ENCODE assay signal across 19 cellular contexts in the genomic region with DNA sequence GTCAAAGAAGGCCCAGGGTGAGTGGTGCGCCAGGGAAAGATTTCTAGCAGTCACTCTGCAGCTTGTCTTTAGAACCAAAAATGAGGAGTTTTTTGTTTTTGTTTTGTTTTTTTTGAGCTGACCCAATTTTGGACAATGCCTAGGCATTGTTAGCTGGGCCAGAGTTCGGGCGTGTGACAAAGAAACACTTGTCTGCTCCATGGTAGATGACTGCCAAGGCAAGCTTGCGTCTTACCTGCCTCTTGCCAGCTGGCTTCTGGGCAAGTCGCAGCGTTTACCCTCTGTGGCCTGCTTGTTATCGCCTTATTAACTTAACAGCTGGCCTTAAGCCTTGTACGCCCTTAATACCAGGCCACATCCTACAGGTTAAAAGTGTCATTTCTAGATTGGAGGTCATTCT.
DNase-seq lines count a peak whose midpoint lies in the region; ATAC-seq, FAIRE-seq and TF ChIP-seq lines count a peak whose summit lies in the region.
"Had no signal": no experiment of that assay in that cellular context is flagged by ENCODE, and none has a peak within 500 bp of the region (broad histone marks: within the 10 kb centered on the region; RNA-seq: fewer than 3 reads in every experiment).

No MANE protein-coding gene starts in this region.

- TF ChIP-seq POLR2A in testis (IDR thresholded peaks at IDR 0.05): no peak
- TF ChIP-seq POLR2A in GM12892 (IDR thresholded peaks at IDR 0.05; ENCODE audit: low read depth, low read length): no peak

- TF ChIP-seq CTCF in testis (IDR thresholded peaks at IDR 0.05): no peak

- peaks cover 14% of the 10 kb centered on the region for H3K4me1 ChIP-seq in testis
- H3K4me1 ChIP-seq: BLaER1, neural progenitor cell, transverse colon had no signal

- no peaks in the 10 kb centered on the region for H3K9me3 ChIP-seq in testis
- H3K9me3 ChIP-seq: BLaER1, transverse colon had no signal

- no peak for ATAC-seq in GM18517 (IDR thresholded peaks at IDR 0.05; ENCODE audit: unreplicated experiment)
- ATAC-seq: activated CD8-positive, alpha-beta T cell treated with anti-CD3 and anti-CD28 coated beads, Interleukin-2, amount 10 ng/mL, durations not matched to agents 7 days and 5 days; activated T-helper 17 cell treated with anti-CD3 and anti-CD28 coated beads, Interleukin-2, amount 50 U/mL, for 72 hours; T-cell had no signal

- no peaks in the 10 kb centered on the region for H3K27me3 ChIP-seq in testis
- H3K27me3 ChIP-seq: BLaER1, neural progenitor cell, transverse colon had no signal

- 51 to 82% methylated on average over 8 of the region's 8 CpGs for WGBS in testis, 2 donors

- H3K4me3 ChIP-seq in testis: no peak overlapping the region
- H3K4me3 ChIP-seq: BLaER1, coronary artery, neural progenitor cell, transverse colon had no signal

- no peak for FAIRE-seq in GM12892 (lab: Jason Lieb, UNC)
- FAIRE-seq: keratinocyte had no signal

- intact Hi-C loops in testis (cut with DNase I; ENCODE audit: low total_unique reads): no loop called here

- DNase-seq in NCI-H446 treated with DMSO at 0.1 percent for 48 hours (lab: John Stamatoyannopoulos, UW): peak; percentile 25
- peak; percentile 96 for DNase-seq in medulla oblongata (ENCODE audit: extremely low spot score)
- DNase-seq in testis: peak; percentile 93
- DNase-seq in stimulated activated CD4-positive, alpha-beta T cell treated with anti-CD3 and anti-CD28 coated beads, Interleukin-2, amount 100 ng/mL, for 24 hours: no peak
- DNase-seq in GM12892 (ENCODE audit: insufficient read length): no peak
- DNase-seq: activated CD8-positive, alpha-beta T cell treated with anti-CD3 and anti-CD28 coated beads, Interleukin-2, amount 10 ng/mL, durations not matched to agents 7 days and 5 days; glutamatergic neuron; NCI-H2107; NCI-H774; stimulated activated CD4-positive, alpha-beta T cell treated with anti-CD3 and anti-CD28 coated beads, Interleukin-4, amount 100 ng/mL, for 4 hours; T-cell; transverse colon had no signal

- H3K27ac ChIP-seq in cingulate gyrus (ENCODE audit: low read depth, low read length): peak overlapping the region; percentile 61
- H3K27ac ChIP-seq in testis: peak overlapping the region; percentile 28 to 70
- H3K27ac ChIP-seq: BLaER1, coronary artery, neural progenitor cell, transverse colon had no signal

- no peaks in the 10 kb centered on the region for H3K36me3 ChIP-seq in testis (ENCODE audit: low read depth, missing control alignments)
- H3K36me3 ChIP-seq: neural progenitor cell had no signal

Comparison
In these comparisons a context has a peak if more than half of its experiments do, and no peak if none do; other contexts are left out.
1. DNase-seq: peak in NCI-H446 treated with DMSO at 0.1 percent for 48 hours (single experiment), medulla oblongata (single experiment) and testis (single experiment); none in stimulated activated CD4-positive, alpha-beta T cell treated with anti-CD3 and anti-CD28 coated beads, Interleukin-2, amount 100 ng/mL, for 24 hours (0 of 2) and GM12892 (single experiment).